31 cellular contexts compared by ENCODE assay signal in the genomic region with DNA sequence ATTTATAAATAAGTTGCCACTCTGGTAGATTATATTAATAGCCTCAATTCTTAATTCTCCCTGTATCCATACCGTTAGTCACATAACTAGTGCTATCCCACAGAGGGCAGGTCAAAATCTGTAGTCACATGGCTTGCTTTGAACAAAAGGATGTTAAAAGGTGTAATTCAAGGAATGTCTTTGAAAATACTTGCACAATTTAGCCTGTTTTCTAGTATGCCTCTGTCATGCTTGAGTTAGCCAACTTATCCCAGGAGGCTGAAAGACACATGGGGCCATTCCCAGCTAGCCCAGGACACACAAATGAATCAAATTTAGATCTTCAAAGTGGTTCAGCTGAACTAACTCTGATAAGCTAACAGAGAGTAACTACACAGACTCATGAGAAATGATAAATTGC.
"Had no signal": no experiment of that assay in that cellular context is flagged by ENCODE, and none has a peak within 500 bp of the region (broad histone marks: within the 10 kb centered on the region; RNA-seq: fewer than 3 reads in every experiment).

No MANE protein-coding gene starts in this region.

- H3K4me1 ChIP-seq: body of pancreas, foreskin keratinocyte, gastrocnemius medialis had no signal

- H3K27ac ChIP-seq: body of pancreas, esophagus muscularis mucosa, foreskin keratinocyte, gastrocnemius medialis, WERI-Rb-1 had no signal

- ATAC-seq: activated CD4-positive, alpha-beta T cell treated with anti-CD3 and anti-CD28 coated beads for 36 hours; activated T-cell treated with anti-CD3 and anti-CD28 coated beads, Interleukin-2, amount 50 U/mL, for 72 hours; body of pancreas; effector memory CD8-positive, alpha-beta T cell; foreskin keratinocyte; gastrocnemius medialis; T-helper 17 cell had no signal

- H3K27ac Mint-ChIP-seq: activated CD4-positive, alpha-beta memory T cell treated with anti-CD3 and anti-CD28 coated beads, Interleukin-2, amount 10 ng/mL, durations not matched to agents 7 days and 5 days; activated CD4-positive, alpha-beta T cell treated with anti-CD3 and anti-CD28 coated beads for 36 hours; activated CD4-positive, alpha-beta T cell treated with anti-CD3 and anti-CD28 coated beads, Interleukin-2, amount 10 ng/mL, durations not matched to agents 24 days and 14 days; activated naive CD8-positive, alpha-beta T cell; activated T-cell treated with anti-CD3 and anti-CD28 coated beads, Interleukin-2, amount 50 U/mL, for 24 hours; activated T-cell treated with anti-CD3 and anti-CD28 coated beads, Interleukin-2, amount 50 U/mL, for 72 hours; effector memory CD8-positive, alpha-beta T cell; T-helper 17 cell; T-helper 2 cell treated with Interferon-gamma antibody and Interleukin-4, amounts not matched to agents 5 μg/mL and 100 μg/mL, for 36 hours had no signal

- H3K4me3 Mint-ChIP-seq: activated CD4-positive, alpha-beta memory T cell treated with anti-CD3 and anti-CD28 coated beads, Interleukin-2, amount 10 ng/mL, durations not matched to agents 7 days and 5 days; activated CD4-positive, alpha-beta T cell treated with anti-CD3 and anti-CD28 coated beads for 36 hours; activated CD4-positive, alpha-beta T cell treated with anti-CD3 and anti-CD28 coated beads, Interleukin-2, amount 10 ng/mL, durations not matched to agents 24 days and 14 days; activated naive CD8-positive, alpha-beta T cell; activated T-cell treated with anti-CD3 and anti-CD28 coated beads, Interleukin-2, amount 50 U/mL, for 24 hours; activated T-cell treated with anti-CD3 and anti-CD28 coated beads, Interleukin-2, amount 50 U/mL, for 72 hours; effector memory CD8-positive, alpha-beta T cell; T-helper 17 cell; T-helper 2 cell treated with Interferon-gamma antibody and Interleukin-4, amounts not matched to agents 5 μg/mL and 100 μg/mL, for 36 hours had no signal

- H3K36me3 ChIP-seq: esophagus muscularis mucosa, gastrocnemius medialis, WERI-Rb-1 had no signal

- H3K27me3 Mint-ChIP-seq: activated CD4-positive, alpha-beta memory T cell treated with anti-CD3 and anti-CD28 coated beads, Interleukin-2, amount 10 ng/mL, durations not matched to agents 7 days and 5 days; activated CD4-positive, alpha-beta T cell treated with anti-CD3 and anti-CD28 coated beads for 36 hours; activated CD4-positive, alpha-beta T cell treated with anti-CD3 and anti-CD28 coated beads, Interleukin-2, amount 10 ng/mL, durations not matched to agents 24 days and 14 days; activated naive CD8-positive, alpha-beta T cell; activated T-cell treated with anti-CD3 and anti-CD28 coated beads, Interleukin-2, amount 50 U/mL, for 24 hours; effector memory CD8-positive, alpha-beta T cell; T-helper 17 cell had no signal

- H3K9me3 Mint-ChIP-seq: activated CD4-positive, alpha-beta T cell treated with anti-CD3 and anti-CD28 coated beads, Interleukin-2, amount 10 ng/mL, durations not matched to agents 24 days and 14 days; activated T-cell treated with anti-CD3 and anti-CD28 coated beads, Interleukin-2, amount 50 U/mL, for 24 hours had no signal

- H3K9me3 ChIP-seq: body of pancreas, esophagus muscularis mucosa, gastrocnemius medialis had no signal

- H3K27me3 ChIP-seq: body of pancreas, esophagus muscularis mucosa, foreskin keratinocyte, gastrocnemius medialis had no signal

- H3K4me1 Mint-ChIP-seq: activated CD4-positive, alpha-beta memory T cell treated with anti-CD3 and anti-CD28 coated beads, Interleukin-2, amount 10 ng/mL, durations not matched to agents 7 days and 5 days; activated CD4-positive, alpha-beta T cell treated with anti-CD3 and anti-CD28 coated beads for 36 hours; activated CD4-positive, alpha-beta T cell treated with anti-CD3 and anti-CD28 coated beads, Interleukin-2, amount 10 ng/mL, durations not matched to agents 24 days and 14 days; T-helper 17 cell had no signal

- H3K4me3 ChIP-seq: body of pancreas, esophagus muscularis mucosa, gastrocnemius medialis had no signal

- H3K36me3 Mint-ChIP-seq: activated naive CD8-positive, alpha-beta T cell had no signal

- DNase-seq: activated CD4-positive, alpha-beta memory T cell treated with anti-CD3 and anti-CD28 coated beads, Interleukin-2, amount 10 ng/mL, durations not matched to agents 7 days and 5 days; activated CD4-positive, alpha-beta T cell treated with anti-CD3 and anti-CD28 coated beads for 36 hours; activated CD4-positive, alpha-beta T cell treated with anti-CD3 and anti-CD28 coated beads, Interleukin-2, amount 10 ng/mL, durations not matched to agents 24 days and 14 days; activated CD4-positive, CD25-positive, alpha-beta regulatory T cell; activated CD4-positive, CD25-positive, alpha-beta regulatory T cell treated with anti-CD3 and anti-CD28 coated beads, Interleukin-2, amount 50 U/mL, for 72 hours; activated CD8-positive, alpha-beta memory T cell treated with anti-CD3 and anti-CD28 coated beads, Interleukin-2, amount 50 U/mL, for 48 hours; activated gamma-delta T cell treated with Interleukin-2 at 50 U/mL for 16 hours; activated naive CD4-positive, alpha-beta T cell treated with anti-CD3 and anti-CD28 coated beads, Interleukin-2, amount 50 U/mL, for 16 hours; activated naive CD4-positive, alpha-beta T cell treated with Interleukin-2 at 50 U/mL for 16 hours; activated T-cell treated with anti-CD3 and anti-CD28 coated beads for 4 hours; activated T-cell treated with anti-CD3 and anti-CD28 coated beads, Interleukin-2, amount 50 U/mL, for 24 hours; activated T-cell treated with anti-CD3 and anti-CD28 coated beads, Interleukin-2, amount 50 U/mL, for 72 hours; amniotic stem cell; anterior cingulate cortex; body of pancreas; caudate nucleus; cortex of kidney; dermis blood vessel endothelial cell; effector CD4-positive, alpha-beta T cell; effector memory CD8-positive, alpha-beta T cell; erythroblast; foreskin keratinocyte; gastrocnemius medialis; glutamatergic neuron; T-helper 1 cell; T-helper 17 cell; T1000; WERI-Rb-1 had no signal
